Comparison of ENCODE assay signal across 1 cellular context in genomic region chr11:67382481-67383136, GRCh38.
TF ChIP-seq lines count a peak whose summit lies in the region.

No MANE protein-coding gene starts in this region.

TF ChIP-seq in K562, 482 proteins besides CTCF, POLR2A, EP300 and RAD21 (continues in another document):
- TF ChIP-seq ETV6 (IDR thresholded peaks at IDR 0.05; ENCODE audit: borderline replicate concordance in 1 of 2, low read depth in 2 of 2, low read length in 1 of 2) (no peak), ETV6 (CRISPR knock-in tag; IDR thresholded peaks at IDR 0.05; ENCODE audit: borderline replicate concordance) (no peak), SUPT5H (IDR thresholded peaks at IDR 0.05) (no peak), ELF2 (CRISPR knock-in tag; IDR thresholded peaks at IDR 0.05) (no peak), RREB1 (CRISPR knock-in tag; IDR thresholded peaks at IDR 0.05) (0 out of 2 replicates have a peak, but pooled peaks have one; percentile 17), SETDB1 (IDR thresholded peaks at IDR 0.05; ENCODE audit: low read length) (no peak), POLR2AphosphoS5 (IDR thresholded peaks at IDR 0.05; ENCODE audit: control insufficient read depth, insufficient read depth, low read depth, low read length) (no peak), OTX1 (CRISPR knock-in tag; IDR thresholded peaks at IDR 0.05) (peak; percentile 66; the same call in 1 of the 2 replicates), CHAMP1 (IDR thresholded peaks at IDR 0.05) (no peak), FOXK1 (CRISPR knock-in tag; IDR thresholded peaks at IDR 0.05; ENCODE audit: borderline replicate concordance) (no peak; the same call in 1 of the 2 replicates), SMARCA5 (IDR thresholded peaks at IDR 0.05) (peak; percentile 82; the same call in 1 of the 2 replicates), HNRNPUL1 (IDR thresholded peaks at IDR 0.05; ENCODE audit: low read length) (no peak), GABPB2 (CRISPR knock-in tag; conservative IDR thresholded peaks at IDR 0.05) (no peak), POLR3G (IDR thresholded peaks at IDR 0.05; ENCODE audit: extremely low read depth, insufficient read length, insufficient replicate concordance) (no peak), RBM25 (IDR thresholded peaks at IDR 0.05; ENCODE audit: low read depth, low read length, severe bottlenecking) (peak; percentile 66), CHD1 (IDR thresholded peaks at IDR 0.05; ENCODE audit: low read length) (no peak), PYGO2 (tag; IDR thresholded peaks at IDR 0.05) (0 out of 2 replicates have a peak, but pooled peaks have one; percentile 40), KDM1A (IDR thresholded peaks at IDR 0.05) (0 out of 4 replicates have a peak, but pooled peaks of 1 of the 2 experiments have one; percentile 9), IRF1 (CRISPR knock-in tag; IDR thresholded peaks at IDR 0.05; ENCODE audit: borderline replicate concordance) (no peak), FOXM1 (IDR thresholded peaks at IDR 0.05; ENCODE audit: low read depth) (no peak), FOXM1 (CRISPR knock-in tag; IDR thresholded peaks at IDR 0.05; ENCODE audit: low read depth) (no peak), MYNN (IDR thresholded peaks at IDR 0.05) (peak; percentile 73; the same call in 1 of the 2 replicates), MYNN (CRISPR knock-in tag; IDR thresholded peaks at IDR 0.05) (no peak), RERE (CRISPR knock-in tag; IDR thresholded peaks at IDR 0.05; ENCODE audit: borderline replicate concordance) (no peak), SRSF1 (IDR thresholded peaks at IDR 0.05; ENCODE audit: low read depth, low read length) (no peak), ZBTB9 (CRISPR knock-in tag; IDR thresholded peaks at IDR 0.05) (0 out of 2 replicates have a peak, but pooled peaks have one; percentile 53), POLR2G (IDR thresholded peaks at IDR 0.05; ENCODE audit: low read depth, low read length) (no peak), TAF9B (IDR thresholded peaks at IDR 0.05; ENCODE audit: partially characterized antibody) (no peak), ZC3H4 (CRISPR knock-in tag; IDR thresholded peaks at IDR 0.05; ENCODE audit: borderline replicate concordance) (no peak), KLF16 (IDR thresholded peaks at IDR 0.05) (0 out of 2 replicates have a peak, but pooled peaks have one; percentile 26), TBP (optimal IDR thresholded peaks at IDR 0.05; ENCODE audit: low read depth, low read length) (no peak), ZNF699 (CRISPR knock-in tag; IDR thresholded peaks at IDR 0.05; ENCODE audit: insufficient replicate concordance) (no peak), ZBTB11 (CRISPR knock-in tag; IDR thresholded peaks at IDR 0.05) (no peak), L3MBTL2 (IDR thresholded peaks at IDR 0.05) (no peak), ZNF449 (CRISPR knock-in tag; IDR thresholded peaks at IDR 0.05) (no peak), MIER1 (IDR thresholded peaks at IDR 0.05; ENCODE audit: low read depth) (no peak), MYC (IDR thresholded peaks at IDR 0.05; ENCODE audit: low read depth, low read length) (0 out of 2 replicates have a peak, but pooled peaks have one; percentile 35), MYC (CRISPR knock-in tag; IDR thresholded peaks at IDR 0.05; ENCODE audit: borderline replicate concordance, low read depth) (no peak), PHF21A (IDR thresholded peaks at IDR 0.05; ENCODE audit: borderline replicate concordance, low read depth) (no peak), BRD4 (IDR thresholded peaks at IDR 0.05) (no peak)
